Comparison of ENCODE assay signal across 1 cellular context in the genomic region with DNA sequence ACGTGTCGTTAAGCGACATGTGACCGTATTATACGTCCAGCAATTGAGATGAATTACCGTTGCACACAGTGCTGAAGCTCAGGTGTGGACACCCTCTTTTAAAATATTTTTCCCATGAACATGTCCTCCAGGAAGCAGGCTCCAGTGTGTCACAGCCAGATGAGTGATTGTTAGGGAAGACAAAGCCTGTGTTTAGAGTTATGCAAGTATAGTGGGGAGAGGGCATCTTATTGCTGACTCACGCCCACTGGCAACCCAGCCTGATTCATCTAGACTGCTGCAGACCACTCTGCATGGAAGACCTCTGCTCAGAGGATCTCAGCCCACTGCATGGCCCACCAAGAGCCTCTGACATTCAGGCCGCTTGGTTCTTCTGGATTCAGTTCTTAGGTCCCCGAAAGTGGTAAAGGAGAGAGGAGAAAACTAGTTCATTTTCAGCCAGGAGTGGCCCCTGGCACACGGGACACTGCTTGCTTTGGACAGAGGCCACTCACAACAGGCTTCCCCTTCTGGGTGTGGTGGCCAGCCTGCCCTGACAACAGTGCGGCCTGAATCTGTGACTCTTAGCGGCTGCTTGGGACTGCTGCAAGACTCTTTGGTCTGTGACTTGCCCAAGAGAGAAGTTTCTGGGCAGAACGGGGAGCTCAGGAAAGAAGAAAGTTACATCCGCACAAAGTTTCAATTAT.
TF ChIP-seq lines count a peak whose summit lies in the region.

No MANE protein-coding gene starts in this region.

TF ChIP-seq in A549, 52 proteins besides CTCF, POLR2A, EP300 and RAD21:
- TF ChIP-seq RARB (CRISPR knock-in tag; IDR thresholded peaks at IDR 0.05) (no peak), NR3C1 (IDR thresholded peaks at IDR 0.05) (no peak), HOXB5 (CRISPR knock-in tag; IDR thresholded peaks at IDR 0.05) (no peak), NFE2L2 (conservative IDR thresholded peaks at IDR 0.05; ENCODE audit: low read length) (peak; percentile 48)
